8 cellular contexts compared by ENCODE assay signal in genomic region chr1:27658951-27659496, GRCh38. TPM values are rescaled to one million over a fixed set of nuclear protein-coding genes. Genes with fewer than 3 reads are reported as not detected.
DNase-seq lines count a peak whose midpoint lies in the region; ATAC-seq lines count a peak whose summit lies in the region.

No MANE protein-coding gene starts in this region.

- peaks cover 48% of the 10 kb centered on the region for H3K4me1 ChIP-seq in CD8-positive, alpha-beta memory T cell (ENCODE audit: insufficient read depth, low read length)
- peaks cover 4% of the 10 kb centered on the region for H3K4me1 ChIP-seq in rectal smooth muscle tissue (ENCODE audit: control insufficient read depth, insufficient read depth, low read length)

- H3K27ac Mint-ChIP-seq in CD8-positive, alpha-beta memory T cell: peak overlapping the region; percentile 97 to 100 (median 98)
- peak overlapping the region; percentile 91 for H3K27ac Mint-ChIP-seq in activated CD4-positive, alpha-beta memory T cell treated with anti-CD3 and anti-CD28 coated beads, Interleukin-2, amount 10 ng/mL, durations not matched to agents 7 days and 5 days

- H3K9me3 Mint-ChIP-seq in CD8-positive, alpha-beta memory T cell: no peaks in the 10 kb centered on the region
- H3K9me3 Mint-ChIP-seq in activated CD4-positive, alpha-beta memory T cell treated with anti-CD3 and anti-CD28 coated beads, Interleukin-2, amount 10 ng/mL, durations not matched to agents 7 days and 5 days: no peaks in the 10 kb centered on the region

- H3K27me3 Mint-ChIP-seq in CD8-positive, alpha-beta memory T cell: peaks cover 0 to 1% of the 10 kb centered on the region in 2 donors
- no peaks in the 10 kb centered on the region for H3K27me3 Mint-ChIP-seq in activated CD4-positive, alpha-beta memory T cell treated with anti-CD3 and anti-CD28 coated beads, Interleukin-2, amount 10 ng/mL, durations not matched to agents 7 days and 5 days

- no peaks in the 10 kb centered on the region for H3K27me3 ChIP-seq in CD8-positive, alpha-beta memory T cell (ENCODE audit: insufficient read depth, low read length, poor library complexity, severe bottlenecking)
- H3K27me3 ChIP-seq in rectal smooth muscle tissue (ENCODE audit: control insufficient read depth, insufficient read depth, low read length): no peaks in the 10 kb centered on the region

- peak; percentile 8 for ATAC-seq in GM19438 (IDR thresholded peaks at IDR 0.05; ENCODE audit: low read depth, unreplicated experiment)
- peak; percentile 2 for ATAC-seq in HG03439 (IDR thresholded peaks at IDR 0.05; ENCODE audit: unreplicated experiment)

- no peaks in the 10 kb centered on the region for H3K36me3 ChIP-seq in CD8-positive, alpha-beta memory T cell (ENCODE audit: insufficient read depth, low read length)
- H3K36me3 ChIP-seq in rectal smooth muscle tissue (ENCODE audit: control insufficient read depth, insufficient read depth, low read length): no peaks in the 10 kb centered on the region

- H3K4me3 ChIP-seq in CD8-positive, alpha-beta memory T cell (ENCODE audit: low read length): peak overlapping the region; percentile 27
- peak overlapping the region; percentile 59 for H3K4me3 ChIP-seq in rectal smooth muscle tissue (ENCODE audit: low read length)

- peak overlapping the region; percentile 79 to 95 (median 87) for H3K4me3 Mint-ChIP-seq in CD8-positive, alpha-beta memory T cell
- peak overlapping the region; percentile 77 for H3K4me3 Mint-ChIP-seq in activated CD4-positive, alpha-beta memory T cell treated with anti-CD3 and anti-CD28 coated beads, Interleukin-2, amount 10 ng/mL, durations not matched to agents 7 days and 5 days

- CTCF ChIA-PET in CD8-positive, alpha-beta memory T cell (lab: Charles Lee): interaction anchor here (0.9 to 1.1 kb wide), 6 partner anchors 11 to 55 kb away, joined by 3 to 4 read pairs (median 3); partner anchors contain the start of genes AHDC1 and IFI6
- CTCF ChIA-PET in activated CD4-positive, alpha-beta memory T cell treated with anti-CD3 and anti-CD28 coated beads, Interleukin-2, amount 10 ng/mL, durations not matched to agents 7 days and 5 days (lab: Charles Lee): interaction anchor here (0.7 to 1.1 kb wide), 4 partner anchors 10 to 103 kb away, joined by 3 to 4 read pairs (median 4); no protein-coding TSS in a partner anchor

- H3K4me1 Mint-ChIP-seq in CD8-positive, alpha-beta memory T cell: peaks cover 46 to 49% (median 48%) of the 10 kb centered on the region in 3 donors
- H3K4me1 Mint-ChIP-seq in activated CD4-positive, alpha-beta memory T cell treated with anti-CD3 and anti-CD28 coated beads, Interleukin-2, amount 10 ng/mL, durations not matched to agents 7 days and 5 days: peaks cover 48% of the 10 kb centered on the region

- POLR2A ChIA-PET in CD8-positive, alpha-beta memory T cell (lab: Charles Lee): interaction anchor here (0.6 to 1.5 kb wide), 3 partner anchors 13 to 52 kb away, joined by 3 read pairs; partner anchors contain the start of gene IFI6
- POLR2A ChIA-PET in activated CD4-positive, alpha-beta memory T cell treated with anti-CD3 and anti-CD28 coated beads, Interleukin-2, amount 10 ng/mL, durations not matched to agents 7 days and 5 days (lab: Charles Lee): interaction anchor here (1.0 to 7.6 kb wide), 5 partner anchors 11 to 49 kb away, joined by 3 to 132 read pairs (median 3); partner anchors contain the start of gene AHDC1

- H3K27ac ChIP-seq in CD8-positive, alpha-beta memory T cell (ENCODE audit: low read depth, low read length): peak overlapping the region; percentile 59
- H3K27ac ChIP-seq in rectal smooth muscle tissue (ENCODE audit: low read depth, low read length): peak overlapping the region; percentile 68

- DNase-seq in CD8-positive, alpha-beta memory T cell: peak in 1 of 5 donors; percentile 61
- DNase-seq in activated CD4-positive, alpha-beta memory T cell treated with anti-CD3 and anti-CD28 coated beads, Interleukin-2, amount 10 ng/mL, durations not matched to agents 7 days and 5 days: peak; percentile 42
- DNase-seq in fibroblast of peridontal ligament (ENCODE audit: extremely low read depth) (peak; percentile 68), NCI-H2107 treated with DMSO at 0.1 percent for 48 hours (lab: John Stamatoyannopoulos, UW; ENCODE audit: unreplicated experiment) (no peak), NOMO-1 treated with DMSO at 0.1 percent for 48 hours (lab: John Stamatoyannopoulos, UW; ENCODE audit: unreplicated experiment) (no peak)

- no peak overlapping the region for H3K9ac ChIP-seq in rectal smooth muscle tissue (ENCODE audit: low read length)

- H3K36me3 Mint-ChIP-seq in CD8-positive, alpha-beta memory T cell: peaks cover 0 to 4% (median 3%) of the 10 kb centered on the region in 3 donors
- no peaks in the 10 kb centered on the region for H3K36me3 Mint-ChIP-seq in activated CD4-positive, alpha-beta memory T cell treated with anti-CD3 and anti-CD28 coated beads, Interleukin-2, amount 10 ng/mL, durations not matched to agents 7 days and 5 days (ENCODE audit: low read depth)

- H3K9me3 ChIP-seq in CD8-positive, alpha-beta memory T cell (ENCODE audit: low read length): no peaks in the 10 kb centered on the region

RNA-seq across cellular contexts. Expression of gene IFI6, which starts 13.0 kb away (rescaled TPM):
- total RNA-seq in CD8-positive, alpha-beta memory T cell: 10 to 100 TPM; 10.7 to 12.3 TPM
- 161 TPM for polyA plus RNA-seq in CD8-positive, alpha-beta memory T cell
- total RNA-seq in activated CD4-positive, alpha-beta memory T cell treated with anti-CD3 and anti-CD28 coated beads, Interleukin-2, amount 10 ng/mL, durations not matched to agents 7 days and 5 days: 100 to 1,000 TPM; 577 to 593 TPM

RNA-seq across cellular contexts. Expression of gene FGR, which starts 24.0 kb away (rescaled TPM):
- 1 to 10 TPM; 1.6 to 1.8 TPM for total RNA-seq in CD8-positive, alpha-beta memory T cell
- polyA plus RNA-seq in CD8-positive, alpha-beta memory T cell: 49.6 TPM
- not detected for total RNA-seq in activated CD4-positive, alpha-beta memory T cell treated with anti-CD3 and anti-CD28 coated beads, Interleukin-2, amount 10 ng/mL, durations not matched to agents 7 days and 5 days

RNA-seq across cellular contexts. Expression of gene AHDC1, which starts 55.1 kb away (rescaled TPM):
- 10 to 100 TPM; 11.5 TPM for total RNA-seq in CD8-positive, alpha-beta memory T cell
- polyA plus RNA-seq in CD8-positive, alpha-beta memory T cell: 1.9 TPM
- 10 to 100 TPM; 16.9 to 18.9 TPM for total RNA-seq in activated CD4-positive, alpha-beta memory T cell treated with anti-CD3 and anti-CD28 coated beads, Interleukin-2, amount 10 ng/mL, durations not matched to agents 7 days and 5 days

Comparison
In these comparisons a context has a peak if more than half of its experiments do, and no peak if none do; other contexts are left out.
1. DNase-seq: peak in activated CD4-positive, alpha-beta memory T cell treated with anti-CD3 and anti-CD28 coated beads, Interleukin-2, amount 10 ng/mL, durations not matched to agents 7 days and 5 days (single experiment) and fibroblast of peridontal ligament (single experiment); none in NCI-H2107 treated with DMSO at 0.1 percent for 48 hours (single experiment) and NOMO-1 treated with DMSO at 0.1 percent for 48 hours (single experiment).
2. RNA of gene IFI6, which starts 13.0 kb away (total RNA-seq): 577 to 593 TPM in activated CD4-positive, alpha-beta memory T cell treated with anti-CD3 and anti-CD28 coated beads, Interleukin-2, amount 10 ng/mL, durations not matched to agents 7 days and 5 days; 10.7 to 12.3 TPM in CD8-positive, alpha-beta memory T cell; every median in the first group is over 10 times any median in the second.